Comparison of ENCODE assay signal across 13 cellular contexts in the genomic region with DNA sequence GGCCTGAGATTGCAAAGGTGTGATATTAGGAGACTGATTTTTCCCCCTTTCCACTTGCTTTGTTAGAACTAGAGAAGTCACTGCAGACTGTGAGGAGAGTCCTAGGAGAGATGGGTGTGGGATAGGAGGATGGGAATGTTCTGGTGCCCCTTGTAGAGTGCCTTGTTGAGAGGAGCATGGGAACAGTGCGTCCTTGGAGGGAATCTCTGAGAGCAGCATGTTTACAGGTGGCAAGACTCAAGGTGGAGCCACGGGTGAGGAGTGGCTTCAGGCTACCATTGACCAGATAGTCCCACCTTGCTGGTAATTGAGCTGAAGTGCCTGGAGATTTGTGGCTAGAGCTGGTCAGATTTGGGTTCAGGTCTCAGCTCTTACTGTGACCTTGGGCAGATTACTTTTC. TPM values are rescaled to one million over a fixed set of nuclear protein-coding genes. Genes with fewer than 3 reads are reported as not detected.
A peak's percentile ranks its signal among the peaks of the same experiment; 100 is the strongest.
DNase-seq lines count a peak whose midpoint lies in the region; ATAC-seq and TF ChIP-seq lines count a peak whose summit lies in the region.
"Had no signal": no experiment of that assay in that cellular context is flagged by ENCODE, and none has a peak within 500 bp of the region (broad histone marks: within the 10 kb centered on the region; RNA-seq: fewer than 3 reads in every experiment).

No MANE protein-coding gene starts in this region.

- peaks cover 91% of the 10 kb centered on the region for H3K4me1 Mint-ChIP-seq in activated CD8-positive, alpha-beta memory T cell treated with anti-CD3 and anti-CD28 coated beads, Interleukin-2, amount 10 ng/mL, durations not matched to agents 7 days and 5 days
- peaks cover 92% of the 10 kb centered on the region for H3K4me1 Mint-ChIP-seq in activated CD4-positive, alpha-beta memory T cell treated with anti-CD3 and anti-CD28 coated beads for 36 hours (ENCODE audit: low read depth)
- peaks cover 56% of the 10 kb centered on the region for H3K4me1 Mint-ChIP-seq in glutamatergic neuron (ENCODE audit: low read depth, unreplicated experiment)

- peak overlapping the region; percentile 90 for H3K27ac Mint-ChIP-seq in activated CD8-positive, alpha-beta memory T cell treated with anti-CD3 and anti-CD28 coated beads, Interleukin-2, amount 10 ng/mL, durations not matched to agents 7 days and 5 days
- H3K27ac Mint-ChIP-seq in activated CD4-positive, alpha-beta memory T cell treated with anti-CD3 and anti-CD28 coated beads for 36 hours: peak overlapping the region; percentile 92
- peak overlapping the region; percentile 52 for H3K27ac Mint-ChIP-seq in glutamatergic neuron (ENCODE audit: unreplicated experiment)

- H3K4me3 Mint-ChIP-seq in activated CD8-positive, alpha-beta memory T cell treated with anti-CD3 and anti-CD28 coated beads, Interleukin-2, amount 10 ng/mL, durations not matched to agents 7 days and 5 days: peak overlapping the region; percentile 91
- peak overlapping the region; percentile 94 for H3K4me3 Mint-ChIP-seq in activated CD4-positive, alpha-beta memory T cell treated with anti-CD3 and anti-CD28 coated beads for 36 hours
- H3K4me3 Mint-ChIP-seq in glutamatergic neuron (ENCODE audit: unreplicated experiment): peak overlapping the region; percentile 99

- no peaks in the 10 kb centered on the region for H3K9me3 Mint-ChIP-seq in activated CD8-positive, alpha-beta memory T cell treated with anti-CD3 and anti-CD28 coated beads, Interleukin-2, amount 10 ng/mL, durations not matched to agents 7 days and 5 days (ENCODE audit: low read depth)
- no peaks in the 10 kb centered on the region for H3K9me3 Mint-ChIP-seq in activated CD4-positive, alpha-beta memory T cell treated with anti-CD3 and anti-CD28 coated beads for 36 hours
- peaks cover 8% of the 10 kb centered on the region for H3K9me3 Mint-ChIP-seq in glutamatergic neuron (ENCODE audit: unreplicated experiment)

- no peak for ATAC-seq in activated CD8-positive, alpha-beta memory T cell treated with anti-CD3 and anti-CD28 coated beads, Interleukin-2, amount 10 ng/mL, durations not matched to agents 7 days and 5 days
- no peak for ATAC-seq in GM18498 (IDR thresholded peaks at IDR 0.05; ENCODE audit: unreplicated experiment)
- no peak for ATAC-seq in HG02840 (IDR thresholded peaks at IDR 0.05; ENCODE audit: low FRiP score, unreplicated experiment)

- no peak for TF ChIP-seq CTCF in glutamatergic neuron (IDR thresholded peaks at IDR 0.05; ENCODE audit: partially characterized antibody, unreplicated experiment)

- DNase-seq in activated CD8-positive, alpha-beta memory T cell treated with anti-CD3 and anti-CD28 coated beads, Interleukin-2, amount 10 ng/mL, durations not matched to agents 7 days and 5 days: no peak
- no peak for DNase-seq in activated CD8-positive, alpha-beta memory T cell treated with anti-CD3 and anti-CD28 coated beads, Interleukin-2, amount 50 U/mL, for 4 hours
- DNase-seq in activated CD4-positive, alpha-beta memory T cell treated with anti-CD3 and anti-CD28 coated beads for 36 hours: no peak
- DNase-seq in glutamatergic neuron (no peak), substantia nigra (lab: John Stamatoyannopoulos, UW) (no peak), Ammon's horn (ENCODE audit: low spot score) (no peak)
- DNase-seq: ACHN; NCI-H2081 treated with DMSO at 0.1 percent for 48 hours; stimulated activated CD4-positive, alpha-beta T cell treated with anti-CD3 and anti-CD28 coated beads, Interleukin-4, amount 100 ng/mL, for 4 hours had no signal

- peaks cover 45% of the 10 kb centered on the region for H3K36me3 Mint-ChIP-seq in activated CD8-positive, alpha-beta memory T cell treated with anti-CD3 and anti-CD28 coated beads, Interleukin-2, amount 10 ng/mL, durations not matched to agents 7 days and 5 days
- peaks cover 19% of the 10 kb centered on the region for H3K36me3 Mint-ChIP-seq in activated CD4-positive, alpha-beta memory T cell treated with anti-CD3 and anti-CD28 coated beads for 36 hours
- no peaks in the 10 kb centered on the region for H3K36me3 Mint-ChIP-seq in glutamatergic neuron (ENCODE audit: unreplicated experiment)

- peak overlapping the region; percentile 23 for H3K27ac ChIP-seq in substantia nigra (ENCODE audit: low read depth, low read length, poor library complexity, severe bottlenecking)
- H3K27ac ChIP-seq: epithelial cell of prostate, suprapubic skin had no signal

- no peaks in the 10 kb centered on the region for H3K27me3 Mint-ChIP-seq in activated CD8-positive, alpha-beta memory T cell treated with anti-CD3 and anti-CD28 coated beads, Interleukin-2, amount 10 ng/mL, durations not matched to agents 7 days and 5 days
- H3K27me3 Mint-ChIP-seq in activated CD4-positive, alpha-beta memory T cell treated with anti-CD3 and anti-CD28 coated beads for 36 hours: no peaks in the 10 kb centered on the region
- H3K27me3 Mint-ChIP-seq in glutamatergic neuron (ENCODE audit: unreplicated experiment): peaks cover 15% of the 10 kb centered on the region

- intact Hi-C loops in activated CD4-positive, alpha-beta memory T cell treated with anti-CD3 and anti-CD28 coated beads for 36 hours (cut with micrococcal nuclease): loop anchor here (2.0 kb wide), 1 partner anchor 89 kb away; no protein-coding TSS in a partner anchor

- POLR2A ChIA-PET in activated CD4-positive, alpha-beta memory T cell treated with anti-CD3 and anti-CD28 coated beads for 36 hours (lab: Charles Lee): interaction anchor here (0.7 to 4.3 kb wide), 3 partner anchors 12 to 115 kb away, joined by 3 to 69 read pairs (median 3); no protein-coding TSS in a partner anchor

- CTCF ChIA-PET in activated CD8-positive, alpha-beta memory T cell treated with anti-CD3 and anti-CD28 coated beads, Interleukin-2, amount 10 ng/mL, durations not matched to agents 7 days and 5 days (lab: Charles Lee): interaction anchor here (1.2 to 11.0 kb wide), 6 partner anchors 7 to 196 kb away, joined by 3 to 152 read pairs (median 12); a partner anchor contains a TSS
- CTCF ChIA-PET in activated CD4-positive, alpha-beta memory T cell treated with anti-CD3 and anti-CD28 coated beads for 36 hours (lab: Charles Lee): interaction anchor here (0.8 to 4.9 kb wide), 7 partner anchors 8 to 197 kb away, joined by 4 to 60 read pairs (median 6); a partner anchor contains a TSS

RNA-seq across cellular contexts. Expression of a gene that starts 6.0 kb away (rescaled TPM):
- total RNA-seq in activated CD8-positive, alpha-beta memory T cell treated with anti-CD3 and anti-CD28 coated beads, Interleukin-2, amount 10 ng/mL, durations not matched to agents 7 days and 5 days: 100 to 1,000 TPM; 201 to 337 TPM
- 100 to 1,000 TPM; 133 to 139 TPM for total RNA-seq in activated CD4-positive, alpha-beta memory T cell treated with anti-CD3 and anti-CD28 coated beads for 36 hours
- 458 TPM for total RNA-seq in glutamatergic neuron (ENCODE audit: unreplicated experiment)
